21 cellular contexts compared by ENCODE assay signal in the genomic region with DNA sequence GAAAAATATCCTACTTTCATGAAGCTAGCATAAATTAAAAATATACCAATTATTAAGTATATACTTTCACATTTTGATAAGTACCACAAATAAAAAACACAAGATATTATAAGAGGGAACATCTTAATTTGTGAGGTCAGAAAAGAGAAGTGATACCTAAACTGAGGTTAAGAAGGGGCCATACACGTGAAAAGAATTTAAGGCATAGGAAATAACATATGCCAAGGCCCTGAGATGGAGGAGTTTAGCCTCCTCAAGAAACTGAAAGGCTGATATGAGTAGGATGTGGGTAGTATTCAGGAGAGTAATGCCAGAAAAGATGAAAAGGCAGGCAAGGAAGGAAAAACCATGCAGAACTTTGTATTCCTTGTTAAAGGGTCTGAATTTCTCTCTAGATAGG.
"Had no signal": no experiment of that assay in that cellular context is flagged by ENCODE, and none has a peak within 500 bp of the region (broad histone marks: within the 10 kb centered on the region; RNA-seq: fewer than 3 reads in every experiment).

No MANE protein-coding gene starts in this region.

- ATAC-seq: activated CD4-positive, CD25-positive, alpha-beta regulatory T cell treated with anti-CD3 and anti-CD28 coated beads, Interleukin-2, amount 50 U/mL, for 24 hours; activated T-cell treated with anti-CD3 and anti-CD28 coated beads, Interleukin-2, amount 50 U/mL, for 72 hours; left lung; naive thymus-derived CD4-positive, alpha-beta T cell; sciatic nerve; stimulated activated effector memory CD8-positive, alpha-beta T cell treated with anti-CD3 and anti-CD28 coated beads, Interleukin-12 subunit alpha, Interleukin-12 subunit beta, amount 100 ng/mL, for 72 hours; stimulated activated naive CD8-positive, alpha-beta T cell treated with anti-CD3 and anti-CD28 coated beads, Interleukin-15, amount 100 ng/mL, for 72 hours had no signal

- DNase-seq: activated CD4-positive, alpha-beta memory T cell treated with anti-CD3 and anti-CD28 coated beads, Interleukin-2, amount 10 ng/mL, durations not matched to agents 7 days and 5 days; activated CD4-positive, alpha-beta T cell treated with anti-CD3 and anti-CD28 coated beads, Interleukin-2, amount 10 ng/mL, durations not matched to agents 24 days and 14 days; activated effector memory CD4-positive, alpha-beta T cell treated with Interleukin-2 at 50 U/mL for 16 hours; activated naive CD4-positive, alpha-beta T cell treated with anti-CD3 and anti-CD28 coated beads for 36 hours; activated T-cell treated with anti-CD3 and anti-CD28 coated beads, Interleukin-2, amount 50 U/mL, for 72 hours; amygdala; colonic mucosa; glutamatergic neuron; kidney glomerular epithelial cell; left lung; naive thymus-derived CD4-positive, alpha-beta T cell; small intestine; stimulated activated CD4-positive, alpha-beta T cell treated with anti-CD3 and anti-CD28 coated beads, Interleukin-2, amount 100 ng/mL, for 24 hours; stimulated activated naive CD8-positive, alpha-beta T cell treated with anti-CD3 and anti-CD28 coated beads, Interleukin-15, amount 100 ng/mL, for 72 hours; transverse colon had no signal

- FAIRE-seq: bronchial epithelial cell, frontal cortex, small intestine, urothelium cell line had no signal
